13 cellular contexts compared by ENCODE assay signal in the genomic region with DNA sequence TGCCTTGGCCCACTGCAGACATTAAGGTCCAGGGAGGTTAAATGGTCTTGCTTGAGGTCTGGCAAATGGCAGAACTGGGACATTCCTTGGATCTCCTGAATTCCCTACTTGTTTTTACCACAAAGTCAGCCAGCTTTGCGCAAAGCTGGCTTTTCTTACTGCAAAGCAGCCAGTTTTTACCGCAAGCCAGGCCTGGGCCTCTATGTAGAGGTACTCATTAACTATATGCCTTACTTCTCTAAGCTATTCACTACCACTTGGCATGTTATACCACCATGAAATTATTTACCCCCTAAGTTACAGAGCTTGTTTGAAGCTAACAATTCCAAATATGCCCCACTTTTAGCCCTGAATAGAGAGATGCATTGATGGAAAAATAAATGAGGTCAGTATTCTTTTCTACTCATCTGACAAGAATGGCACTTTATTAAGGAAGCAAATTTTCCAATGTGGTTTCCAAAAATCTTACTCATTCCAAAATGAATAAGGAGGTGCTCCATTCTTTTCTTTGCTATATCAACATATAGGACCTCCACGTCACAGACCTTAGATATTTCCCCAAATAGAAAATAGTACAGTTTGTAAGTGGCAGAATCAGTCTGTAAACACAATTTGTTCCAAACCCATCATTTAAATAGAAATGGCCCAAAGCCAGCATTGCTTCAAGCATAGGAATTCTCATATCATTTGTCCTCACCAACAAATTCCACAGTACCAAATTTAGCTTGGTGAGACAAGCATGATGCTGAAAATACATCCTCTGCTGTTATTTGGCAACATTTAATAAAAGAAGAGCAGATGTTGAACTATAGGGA.
DNase-seq lines count a peak whose midpoint lies in the region; ATAC-seq, FAIRE-seq and TF ChIP-seq lines count a peak whose summit lies in the region.
"Had no signal": no experiment of that assay in that cellular context is flagged by ENCODE, and none has a peak within 500 bp of the region (broad histone marks: within the 10 kb centered on the region; RNA-seq: fewer than 3 reads in every experiment).

No MANE protein-coding gene starts in this region.

- H4K20me1 ChIP-seq in fibroblast of lung (ENCODE audit: control insufficient read depth, extremely low read depth, insufficient read depth, low read length): no peaks in the 10 kb centered on the region

- H3K9me3 ChIP-seq in fibroblast of lung (ENCODE audit: control insufficient read depth, insufficient read depth, low read depth, low read length): no peaks in the 10 kb centered on the region
- H3K9me3 ChIP-seq: adrenal gland, esophagus squamous epithelium had no signal

- DNase-seq in AG09319 (ENCODE audit: extremely low read depth, low read depth) (peak; percentile 47), RCC 7860 (ENCODE audit: low spot score) (peak; percentile 96), fibroblast of lung (ENCODE audit: low read depth in 2 of 2) (peak; percentile 80 to 99), non-pigmented ciliary epithelial cell (ENCODE audit: low read depth) (peak; percentile 68), GM10248 (ENCODE audit: extremely low spot score) (no peak), NK-92 (lab: John Stamatoyannopoulos, UW; ENCODE audit: unreplicated experiment) (no peak)
- DNase-seq: adrenal gland; CD4-positive, alpha-beta T cell; esophagus squamous epithelium; KG1 had no signal

- CTCF ChIA-PET in GM10248 (lab: Yijun Ruan, JAX): interaction anchor here (0.8 kb wide), 1 partner anchor 11 kb away, joined by 3 read pairs; no protein-coding TSS in a partner anchor

- POLR2A ChIA-PET in GM10248 (lab: Yijun Ruan, JAX): no interaction called here

- H3K4me2 ChIP-seq in fibroblast of lung (ENCODE audit: extremely low read depth, insufficient read depth, low read length): peak overlapping the region; percentile 25

- FAIRE-seq in RCC 7860 (lab: Jason Lieb, UNC): peak; percentile 98
- FAIRE-seq: GM12891 had no signal

- peaks cover 7% of the 10 kb centered on the region for H3K4me1 ChIP-seq in fibroblast of lung (ENCODE audit: control insufficient read depth, extremely low read depth, insufficient read depth, low read length)
- H3K4me1 ChIP-seq: adrenal gland had no signal

- no peaks in the 10 kb centered on the region for H3K36me3 ChIP-seq in fibroblast of lung (ENCODE audit: control insufficient read depth, insufficient read depth, low read length)
- H3K36me3 ChIP-seq: adrenal gland, esophagus squamous epithelium had no signal

- peak overlapping the region; percentile 67 for H3K27ac ChIP-seq in fibroblast of lung (ENCODE audit: insufficient read depth, low read length)

- H3K9ac ChIP-seq in fibroblast of lung (ENCODE audit: insufficient read depth, low read length): no peak overlapping the region

- no peaks in the 10 kb centered on the region for H3K79me2 ChIP-seq in fibroblast of lung (ENCODE audit: control insufficient read depth, insufficient read depth, low read length)

- no peaks in the 10 kb centered on the region for H3K27me3 ChIP-seq in fibroblast of lung (ENCODE audit: control insufficient read depth, insufficient read depth, low read length)
- H3K27me3 ChIP-seq: adrenal gland, esophagus squamous epithelium had no signal

- no peak overlapping the region for H2AFZ ChIP-seq in fibroblast of lung (ENCODE audit: low read length)

- ATAC-seq in GM21737 (IDR thresholded peaks at IDR 0.05; ENCODE audit: unreplicated experiment): no peak
- ATAC-seq in HG02623 (IDR thresholded peaks at IDR 0.05; ENCODE audit: unreplicated experiment): no peak

- no peak overlapping the region for H3K4me3 ChIP-seq in fibroblast of lung (replicated peaks in 1 of 4; ENCODE audit: control extremely low read depth in 1 of 4, insufficient read depth in 1 of 4, low read depth in 3 of 4, low read length in 4 of 4)
- H3K4me3 ChIP-seq: adrenal gland, esophagus squamous epithelium had no signal

- TF ChIP-seq CTCF in AG09319 (IDR thresholded peaks at IDR 0.05; ENCODE audit: low read depth, low read length): no peak
- no peak for TF ChIP-seq CTCF in fibroblast of lung (conservative IDR thresholded peaks at IDR 0.05 in 1 of 2, IDR thresholded peaks at IDR 0.05 in 1 of 2; ENCODE audit: low read depth in 1 of 2, low read length in 2 of 2)
- TF ChIP-seq CTCF in GM10248 (IDR thresholded peaks at IDR 0.05; ENCODE audit: control extremely low read depth, extremely low read depth, low read depth, missing control alignments): no peak

Comparison
In these comparisons a context has a peak if more than half of its experiments do, and no peak if none do; other contexts are left out.
1. DNase-seq: peak in AG09319 (single experiment), RCC 7860 (single experiment), fibroblast of lung (2 of 2) and non-pigmented ciliary epithelial cell (single experiment); none in GM10248 (single experiment) and NK-92 (single experiment).